In genomic region chr1:47853059-47853458, GRCh38 we compare ENCODE assay signal across 8 cellular contexts.
"Had no signal": no experiment of that assay in that cellular context is flagged by ENCODE, and none has a peak within 500 bp of the region (broad histone marks: within the 10 kb centered on the region; RNA-seq: fewer than 3 reads in every experiment).

No MANE protein-coding gene starts in this region.

- H3K4me2 ChIP-seq: GM23338 had no signal

- FAIRE-seq: H1, H54, K562 had no signal

- H3K4me3 ChIP-seq: GM23338, K562 had no signal

- ATAC-seq: GM23338, K562 had no signal

- H2AFZ ChIP-seq: GM23338 had no signal

- DNase-seq: H9, HCEC 1CT, IMR-90 had no signal

- H3K27ac ChIP-seq: HL-60 had no signal
